ENCODE assay signal across 16 cellular contexts in the genomic region with DNA sequence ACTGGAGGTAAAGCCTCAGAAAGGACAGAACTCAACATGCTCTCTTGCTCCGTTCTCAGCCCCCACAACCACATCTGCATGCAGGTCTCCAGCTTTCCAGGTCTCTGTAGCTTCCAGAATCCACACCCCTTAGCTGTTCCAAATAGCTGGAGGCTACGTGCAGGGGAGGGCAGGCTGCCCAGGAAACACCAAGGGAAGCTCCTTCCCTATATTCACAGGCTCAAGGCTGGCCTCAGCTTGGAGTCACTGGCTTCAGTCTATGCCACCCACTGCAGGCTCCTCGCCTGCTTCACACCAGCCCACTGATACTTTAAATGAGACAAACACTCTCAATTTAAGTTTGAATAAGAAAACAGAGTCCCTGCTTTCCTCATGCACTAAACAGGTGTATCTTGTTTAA.
"Had no signal": no experiment of that assay in that cellular context is flagged by ENCODE, and none has a peak within 500 bp of the region (broad histone marks: within the 10 kb centered on the region; RNA-seq: fewer than 3 reads in every experiment).

No MANE protein-coding gene starts in this region.

- DNase-seq: activated CD4-positive, alpha-beta memory T cell treated with anti-CD3 and anti-CD28 coated beads for 36 hours; activated CD4-positive, CD25-positive, alpha-beta regulatory T cell treated with anti-CD3 and anti-CD28 coated beads, Interleukin-2, amount 50 U/mL, for 72 hours; activated CD8-positive, alpha-beta memory T cell treated with anti-CD3 and anti-CD28 coated beads, Interleukin-2, amount 10 ng/mL, durations not matched to agents 7 days and 5 days; activated naive CD4-positive, alpha-beta T cell treated with anti-CD3 and anti-CD28 coated beads, Interleukin-2, amount 10 ng/mL, durations not matched to agents 7 days and 5 days; activated T-cell treated with anti-CD3 and anti-CD28 coated beads, Interleukin-2, amount 50 U/mL, for 1 hour; hippocampal formation; kidney; stimulated activated naive CD8-positive, alpha-beta T cell treated with anti-CD3 and anti-CD28 coated beads, Interleukin-15, Interleukin-2, amounts not matched to agents 100 U/mL and 50 U/mL, for 24 hours; T-helper 1 cell; T1000; transverse colon had no signal

- H3K36me3 ChIP-seq: ascending aorta, cardiac muscle cell, esophagus muscularis mucosa, prostate gland, transverse colon had no signal

- H3K27ac ChIP-seq: ascending aorta, cardiac muscle cell, esophagus muscularis mucosa, prostate gland, transverse colon had no signal

- H3K9me3 ChIP-seq: ascending aorta, esophagus muscularis mucosa, prostate gland, transverse colon had no signal

- H3K4me1 ChIP-seq: prostate gland had no signal

- ATAC-seq: activated CD8-positive, alpha-beta memory T cell treated with anti-CD3 and anti-CD28 coated beads, Interleukin-2, amount 10 ng/mL, durations not matched to agents 7 days and 5 days; sciatic nerve; stimulated activated naive CD8-positive, alpha-beta T cell treated with anti-CD3 and anti-CD28 coated beads, Interleukin-15, Interleukin-2, amounts not matched to agents 100 U/mL and 50 U/mL, for 24 hours had no signal

- H3K4me3 ChIP-seq: ascending aorta, cardiac muscle cell, esophagus muscularis mucosa, prostate gland, transverse colon had no signal
